In the genomic region with DNA sequence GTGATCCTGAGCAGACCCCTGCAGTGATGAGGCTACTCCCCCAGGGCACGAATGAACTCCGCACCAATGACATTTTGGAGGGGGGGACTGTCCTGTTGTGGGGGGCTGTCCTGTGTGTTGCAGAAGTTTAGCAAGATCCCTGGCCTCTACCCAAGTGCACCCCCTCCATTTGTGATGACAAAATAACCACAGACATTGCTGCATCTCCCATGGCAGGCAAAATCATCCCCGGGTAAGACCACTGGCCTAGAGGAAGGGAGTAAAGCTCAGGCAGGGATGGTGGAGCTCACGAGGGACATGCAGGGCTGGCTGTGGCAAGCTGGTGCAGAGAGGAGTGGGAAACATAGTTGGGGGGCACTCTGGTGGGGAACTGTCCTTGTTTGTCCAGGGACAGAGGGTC, we compare ENCODE assay signal across 14 cellular contexts.
"Had no signal": no experiment of that assay in that cellular context is flagged by ENCODE, and none has a peak within 500 bp of the region (broad histone marks: within the 10 kb centered on the region; RNA-seq: fewer than 3 reads in every experiment).

No MANE protein-coding gene starts in this region.

- H3K36me3 ChIP-seq: esophagus muscularis mucosa had no signal

- ATAC-seq: activated CD8-positive, alpha-beta T cell treated with anti-CD3 and anti-CD28 coated beads, Interleukin-2, amount 10 ng/mL, durations not matched to agents 7 days and 5 days; foreskin keratinocyte; right cardiac atrium; stimulated activated naive B cell treated with anti-CD40 and anti-IgM and Interleukin-4, amounts not matched to agents 10 μg/mL and 1 μg/mL and 100 μg/mL, for 72 hours; WTC11 had no signal

- H3K27ac ChIP-seq: esophagus muscularis mucosa had no signal

- H3K4me2 ChIP-seq: smooth muscle cell had no signal

- H3K9me3 ChIP-seq: esophagus muscularis mucosa had no signal

- H3K4me3 ChIP-seq: esophagus muscularis mucosa, smooth muscle cell had no signal

- H3K27me3 ChIP-seq: esophagus muscularis mucosa, foreskin keratinocyte had no signal

- DNase-seq: activated CD4-positive, alpha-beta T cell treated with anti-CD3 and anti-CD28 coated beads for 48 hours; activated CD8-positive, alpha-beta memory T cell treated with anti-CD3 and anti-CD28 coated beads, Interleukin-2, amount 50 U/mL, for 48 hours; activated CD8-positive, alpha-beta T cell treated with anti-CD3 and anti-CD28 coated beads, Interleukin-2, amount 10 ng/mL, durations not matched to agents 7 days and 5 days; activated naive CD8-positive, alpha-beta T cell treated with anti-CD3 and anti-CD28 coated beads, Interleukin-2, amount 10 ng/mL, durations not matched to agents 7 days and 5 days; anterior cingulate cortex; foreskin keratinocyte; head of caudate nucleus; right cardiac atrium; stimulated activated naive B cell treated with anti-CD40 and anti-IgM and Interleukin-4, amounts not matched to agents 10 μg/mL and 1 μg/mL and 100 μg/mL, for 72 hours; substantia nigra; trophoblast cell had no signal
